Comparison of ENCODE assay signal across 8 cellular contexts in the genomic region with DNA sequence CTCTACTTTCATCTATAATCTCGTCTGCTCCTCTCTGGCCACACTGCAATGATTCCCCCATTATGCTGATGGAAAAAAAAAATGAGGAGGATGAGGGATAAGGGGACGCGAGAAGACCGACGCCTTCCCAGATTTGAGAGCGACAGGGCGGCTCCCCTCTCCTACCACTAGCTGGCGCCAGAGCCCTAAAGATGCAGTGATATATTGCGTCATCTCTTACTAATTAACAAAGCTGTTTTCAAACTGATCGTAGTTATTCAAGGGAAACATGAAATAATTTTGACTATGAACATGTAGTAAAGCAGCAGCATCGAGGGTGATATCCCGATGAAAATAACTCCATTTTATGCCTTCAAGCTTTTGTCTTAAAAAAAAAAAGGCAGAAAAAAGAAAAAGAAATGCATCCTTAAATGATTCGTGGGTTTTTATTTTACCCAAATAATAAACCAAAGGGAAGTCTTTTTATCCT. TPM values are rescaled to one million over a fixed set of nuclear protein-coding genes. Genes with fewer than 3 reads are reported as not detected.
DNase-seq lines count a peak whose midpoint lies in the region; ATAC-seq, FAIRE-seq and TF ChIP-seq lines count a peak whose summit lies in the region.

No MANE protein-coding gene starts in this region.

- peaks cover 29% of the 10 kb centered on the region for H3K4me1 Mint-ChIP-seq in activated CD8-positive, alpha-beta T cell treated with anti-CD3 and anti-CD28 coated beads, Interleukin-2, amount 10 ng/mL, durations not matched to agents 7 days and 5 days (ENCODE audit: low read depth)

- peak; percentile 35 for DNase-seq in BJ (ENCODE audit: low read depth)
- DNase-seq in NCI-H82 treated with DMSO at 0.1 percent for 48 hours (lab: John Stamatoyannopoulos, UW; ENCODE audit: unreplicated experiment): peak; percentile 94
- DNase-seq in activated CD8-positive, alpha-beta T cell treated with anti-CD3 and anti-CD28 coated beads, Interleukin-2, amount 10 ng/mL, durations not matched to agents 7 days and 5 days: peak; percentile 86
- peak; percentile 56 to 89 for DNase-seq in H1 (ENCODE audit: low read depth in 1 of 2, low spot score in 2 of 2)
- peak; percentile 52 for DNase-seq in stimulated activated CD8-positive, alpha-beta memory T cell treated with anti-CD3 and anti-CD28 coated beads, Interleukin-12 subunit alpha, Interleukin-12 subunit beta, amount 100 ng/mL, for 4 hours (ENCODE audit: low read depth)

- H3K4me3 Mint-ChIP-seq in activated CD8-positive, alpha-beta T cell treated with anti-CD3 and anti-CD28 coated beads, Interleukin-2, amount 10 ng/mL, durations not matched to agents 7 days and 5 days: no peak overlapping the region

- H4K5ac ChIP-seq in H1 (ENCODE audit: insufficient read length, low read depth, low read length): peak overlapping the region; percentile 50

- H4K20me1 ChIP-seq in H1 (replicated peaks in 1 of 2; ENCODE audit: control insufficient read depth in 1 of 2, insufficient read depth in 2 of 2, low read length in 2 of 2): no peaks in the 10 kb centered on the region

- H3K27me3 ChIP-seq in BJ (ENCODE audit: control insufficient read depth, insufficient read depth, low read length) (0 out of 2 replicates have a peak, but pooled peaks cover 1% of the 10 kb centered on the region), H1 (replicated peaks in 1 of 4; ENCODE audit: control insufficient read depth in 3 of 4, extremely low read depth in 1 of 4, insufficient read depth in 3 of 4, low read length in 3 of 4) (no peaks in the 10 kb centered on the region)

- no peak for TF ChIP-seq POLR2A in H1 (IDR thresholded peaks at IDR 0.05; ENCODE audit: control extremely low read depth in 1 of 2, low read depth in 2 of 2, low read length in 2 of 2)

- POLR2A ChIA-PET in BJ (lab: Charles Lee): interaction anchor here (0.5 to 0.9 kb wide), 4 partner anchors 80 to 439 kb away, joined by 3 to 11 read pairs (median 8); partner anchors contain the start of gene NFE2L2
- POLR2A ChIA-PET in activated CD8-positive, alpha-beta T cell treated with anti-CD3 and anti-CD28 coated beads, Interleukin-2, amount 10 ng/mL, durations not matched to agents 7 days and 5 days (lab: Charles Lee): interaction anchor here (0.6 to 3.7 kb wide), 8 partner anchors 40 to 169 kb away, joined by 3 to 58 read pairs (median 4); partner anchors contain the start of genes HNRNPA3 and NFE2L2
- POLR2A ChIA-PET in H1 (lab: Charles Lee; ENCODE audit: partially characterized antibody): interaction anchor here (0.6 to 3.3 kb wide), 14 partner anchors 13 to 169 kb away, joined by 3 to 29 read pairs (median 4); partner anchors contain the start of genes HNRNPA3 and NFE2L2

- H3K9ac ChIP-seq in H1 (replicated peaks in 1 of 4; ENCODE audit: extremely low read depth in 1 of 4, low read depth in 3 of 4, low read length in 3 of 4): no peak overlapping the region

- no peak overlapping the region; the same call in 1 of the 2 replicates for H3K27ac ChIP-seq in H1 (ENCODE audit: low read depth, low read length)
- peak overlapping the region; percentile 90 for H3K27ac ChIP-seq in mesodermal cell (ENCODE audit: low read depth, low read length, severe bottlenecking)

- peak; percentile 88 for FAIRE-seq in H1 (lab: Jason Lieb, UNC)

- no peak overlapping the region for H2BK20ac ChIP-seq in H1 (ENCODE audit: low read length)

- ATAC-seq in GM19328 (IDR thresholded peaks at IDR 0.05; ENCODE audit: unreplicated experiment) (peak; percentile 54), HG03565 (IDR thresholded peaks at IDR 0.05; ENCODE audit: unreplicated experiment) (peak; percentile 56)
- ATAC-seq in activated CD8-positive, alpha-beta T cell treated with anti-CD3 and anti-CD28 coated beads, Interleukin-2, amount 10 ng/mL, durations not matched to agents 7 days and 5 days: peak; percentile 79

- H3K4me3 ChIP-seq in BJ (ENCODE audit: low read depth, low read length): peak overlapping the region; percentile 20; the same call in 1 of the 2 replicates
- H3K4me3 ChIP-seq in H1 (ENCODE audit: extremely low read depth in 1 of 4, insufficient read depth in 2 of 4, low read depth in 3 of 4, low read length in 4 of 4): peak overlapping the region in 1 of 4 experiments; percentile 24; a peak in 1 of 8 replicates
- no peak overlapping the region for H3K4me3 ChIP-seq in mesodermal cell (ENCODE audit: extremely low read depth, insufficient read depth, low read length, poor library complexity, severe bottlenecking)

- no peak overlapping the region for H3K56ac ChIP-seq in H1 (replicated peaks; ENCODE audit: insufficient read length, low read depth, low read length)

- H3K4ac ChIP-seq in H1 (replicated peaks; ENCODE audit: insufficient read length, low read depth, low read length): no peak overlapping the region

- no peak overlapping the region for H2BK120ac ChIP-seq in H1 (replicated peaks; ENCODE audit: low read depth, low read length)

- CTCF ChIA-PET in BJ (lab: Yijun Ruan, JAX): interaction anchor here (0.6 to 4.9 kb wide), 52 partner anchors 8 to 608 kb away, joined by 3 to 90 read pairs (median 5); partner anchors contain the start of genes AGPS, HNRNPA3 and NFE2L2
- CTCF ChIA-PET in activated CD8-positive, alpha-beta T cell treated with anti-CD3 and anti-CD28 coated beads, Interleukin-2, amount 10 ng/mL, durations not matched to agents 7 days and 5 days (lab: Charles Lee): interaction anchor here (0.6 to 7.7 kb wide), 88 partner anchors 9 to 1037 kb away, joined by 3 to 217 read pairs (median 5); partner anchors contain the start of genes AGPS, HNRNPA3 and NFE2L2
- CTCF ChIA-PET in H1 (lab: Charles Lee; ENCODE audit: partially characterized antibody): interaction anchor here (0.6 to 7.2 kb wide), 61 partner anchors 9 to 595 kb away, joined by 3 to 107 read pairs (median 5); partner anchors contain the start of gene NFE2L2

- H3K79me1 ChIP-seq in H1 (ENCODE audit: low read depth, low read length): no peaks in the 10 kb centered on the region

- H3K23me2 ChIP-seq in H1 (ENCODE audit: low read depth, low read length): no peaks in the 10 kb centered on the region; the same call in none of the 2 replicates

- H4K8ac ChIP-seq in H1 (ENCODE audit: extremely low read depth, insufficient read depth, low read length): no peak overlapping the region

- no peak overlapping the region for H2AK5ac ChIP-seq in H1 (ENCODE audit: low read depth, low read length)

- no peaks in the 10 kb centered on the region for H3K79me2 ChIP-seq in H1 (ENCODE audit: control insufficient read depth in 1 of 2, insufficient read depth in 2 of 2, low read length in 2 of 2)

- no peaks in the 10 kb centered on the region for H3K36me3 Mint-ChIP-seq in activated CD8-positive, alpha-beta T cell treated with anti-CD3 and anti-CD28 coated beads, Interleukin-2, amount 10 ng/mL, durations not matched to agents 7 days and 5 days (ENCODE audit: low read depth)

- H3K9me3 ChIP-seq in H1 (ENCODE audit: insufficient read depth in 2 of 2, low read depth in 1 of 2, low read length in 1 of 2) (no peaks in the 10 kb centered on the region), mesodermal cell (ENCODE audit: control insufficient read depth, low read length) (no peaks in the 10 kb centered on the region)

- no peak overlapping the region for H3K14ac ChIP-seq in H1 (ENCODE audit: insufficient read length)

- H3K18ac ChIP-seq in H1 (ENCODE audit: extremely low read depth, low read length): no peak overlapping the region

- peaks cover 10% of the 10 kb centered on the region for H3K27me3 Mint-ChIP-seq in activated CD8-positive, alpha-beta T cell treated with anti-CD3 and anti-CD28 coated beads, Interleukin-2, amount 10 ng/mL, durations not matched to agents 7 days and 5 days (ENCODE audit: low read depth)

- no peaks in the 10 kb centered on the region for H3K9me3 Mint-ChIP-seq in activated CD8-positive, alpha-beta T cell treated with anti-CD3 and anti-CD28 coated beads, Interleukin-2, amount 10 ng/mL, durations not matched to agents 7 days and 5 days (ENCODE audit: insufficient read depth)

- 13% methylated on average over 13 of the region's 13 CpGs; no CpG with 5 or more reads in 1 of the 2 experiments for WGBS in H1 (ENCODE audit: extremely low coverage in 1 of 2, insufficient coverage in 1 of 2, insufficient read length in 1 of 2, insufficient replicate concordance in 2 of 2, low coverage in 1 of 2, low lambda C conversion rate in 2 of 2, missing lambda C conversion rate in 1 of 2), 2 experiments
- WGBS in mesodermal cell (ENCODE audit: insufficient coverage in 2 of 2), 2 experiments: 0% methylated on average over 2 of the region's 13 CpGs; no CpG with 5 or more reads in 1 of the 2 experiments

- TF ChIP-seq CTCF in BJ (IDR thresholded peaks at IDR 0.05; ENCODE audit: insufficient read depth, low read depth, low read length): peak; percentile 100
- TF ChIP-seq CTCF in H1 (IDR thresholded peaks at IDR 0.05; ENCODE audit: control extremely low read depth in 1 of 3, insufficient read depth in 1 of 3, low read depth in 1 of 3, low read length in 3 of 3): peak; percentile 92 to 98 (median 95)

- no peak for TF ChIP-seq EP300 in H1 (IDR thresholded peaks at IDR 0.05; ENCODE audit: borderline replicate concordance in 1 of 2, low read depth in 2 of 2, low read length in 2 of 2)

- H3K23ac ChIP-seq in H1 (ENCODE audit: insufficient read length): no peak overlapping the region

- H2AFZ ChIP-seq in H1 (ENCODE audit: low read length): peak overlapping the region; percentile 86; the same call in 1 of the 2 replicates

- no peak overlapping the region for H2BK12ac ChIP-seq in H1 (ENCODE audit: low read depth, low read length)

- H3K36me3 ChIP-seq in BJ (ENCODE audit: control insufficient read depth, insufficient read depth, low read length) (no peaks in the 10 kb centered on the region), H1 (ENCODE audit: control insufficient read depth in 2 of 4, insufficient read depth in 4 of 4, low read length in 3 of 4) (no peaks in the 10 kb centered on the region), mesodermal cell (ENCODE audit: control insufficient read depth, insufficient read depth, low read length) (no peaks in the 10 kb centered on the region)

- H2BK5ac ChIP-seq in H1 (ENCODE audit: low read depth, low read length): no peak overlapping the region

- H3K4me1 ChIP-seq in H1 (replicated peaks in 1 of 4; ENCODE audit: control insufficient read depth in 3 of 4, insufficient read depth in 4 of 4, low read length in 3 of 4) (peaks cover 0 to 10% (median 1%) of the 10 kb centered on the region in 4 experiments; a peak in 4 of 7 replicates), mesodermal cell (ENCODE audit: control insufficient read depth, insufficient read depth, low read length, poor library complexity, severe bottlenecking) (peaks cover 35% of the 10 kb centered on the region)

- H2BK15ac ChIP-seq in H1 (ENCODE audit: low read length): no peak overlapping the region

- H4K91ac ChIP-seq in H1 (replicated peaks; ENCODE audit: insufficient read length, low read length): no peak overlapping the region

- TF ChIP-seq RAD21 in H1 (IDR thresholded peaks at IDR 0.05 in 1 of 2, conservative IDR thresholded peaks at IDR 0.05 in 1 of 2; ENCODE audit: low read depth in 2 of 2, low read length in 2 of 2): peak; percentile 99

- H3K4me2 ChIP-seq in H1 (ENCODE audit: insufficient read depth in 1 of 2, low read depth in 2 of 2, low read length in 2 of 2): peak overlapping the region in 1 of 2 experiments; percentile 49; a peak in 2 of 4 replicates

- H3K27ac Mint-ChIP-seq in activated CD8-positive, alpha-beta T cell treated with anti-CD3 and anti-CD28 coated beads, Interleukin-2, amount 10 ng/mL, durations not matched to agents 7 days and 5 days: no peak overlapping the region

RNA-seq across cellular contexts. Expression of gene HNRNPA3, which starts 48.0 kb away (rescaled TPM):
- polyA plus RNA-seq in BJ (2011; rRNA removed) (31.8 and 74.9 TPM in 2 replicates), H1 (2011; rRNA removed) (43.6 and 66.1 TPM in 2 replicates)
- 7.3 and 21.1 TPM in 2 replicates for polyA minus RNA-seq in BJ (2011; rRNA and poly(A)+ RNA removed)
- 100 to 1,000 TPM; 329 to 350 TPM for total RNA-seq in activated CD8-positive, alpha-beta T cell treated with anti-CD3 and anti-CD28 coated beads, Interleukin-2, amount 10 ng/mL, durations not matched to agents 7 days and 5 days
- total RNA-seq in H1 (2021; fragmentation: NEBNext Ultra II Directional; extraction: Animal tissue kit (Norgen Biotek cat#: 25700)): 390 and 408 TPM in 2 replicates
- polyA plus RNA-seq in H1 (2011; cell fraction: cytosol; rRNA removed): 182 TPM
- polyA plus RNA-seq in H1 (2011; cell fraction: nucleus; rRNA removed): 30.7 TPM
- polyA plus RNA-seq in H1 (2012, experiment 1 of 2): 631 to 695 TPM (median 656 TPM) in 4 replicates
- polyA plus RNA-seq in H1 (2012, experiment 2 of 2): 77.6 TPM
- polyA plus RNA-seq in H1 (2013, experiment 1 of 2): 348 TPM
- 367 TPM for polyA plus RNA-seq in H1 (2013, experiment 2 of 2)
- 30.3 and 37.2 TPM in 2 replicates for polyA minus RNA-seq in H1 (2011; rRNA and poly(A)+ RNA removed)
- 58.9 TPM for polyA minus RNA-seq in H1 (2011; cell fraction: cytosol; rRNA and poly(A)+ RNA removed)
- polyA minus RNA-seq in H1 (2011; cell fraction: nucleus; rRNA and poly(A)+ RNA removed): 65.0 TPM
- 280 TPM for polyA plus RNA-seq in mesodermal cell (2013, experiment 1 of 2)
- polyA plus RNA-seq in mesodermal cell (2013, experiment 2 of 2): 290 TPM

Comparison
In these comparisons a context has a peak if more than half of its experiments do, and no peak if none do; other contexts are left out.
1. DNase-seq: peak in every context shown above with its lines; median percentile 94 in NCI-H82 treated with DMSO at 0.1 percent for 48 hours; 86 in activated CD8-positive, alpha-beta T cell treated with anti-CD3 and anti-CD28 coated beads, Interleukin-2, amount 10 ng/mL, durations not matched to agents 7 days and 5 days; 72 in H1; 52 in stimulated activated CD8-positive, alpha-beta memory T cell treated with anti-CD3 and anti-CD28 coated beads, Interleukin-12 subunit alpha, Interleukin-12 subunit beta, amount 100 ng/mL, for 4 hours; 35 in BJ.